ENCODE assay signal across 8 cellular contexts in the genomic region with DNA sequence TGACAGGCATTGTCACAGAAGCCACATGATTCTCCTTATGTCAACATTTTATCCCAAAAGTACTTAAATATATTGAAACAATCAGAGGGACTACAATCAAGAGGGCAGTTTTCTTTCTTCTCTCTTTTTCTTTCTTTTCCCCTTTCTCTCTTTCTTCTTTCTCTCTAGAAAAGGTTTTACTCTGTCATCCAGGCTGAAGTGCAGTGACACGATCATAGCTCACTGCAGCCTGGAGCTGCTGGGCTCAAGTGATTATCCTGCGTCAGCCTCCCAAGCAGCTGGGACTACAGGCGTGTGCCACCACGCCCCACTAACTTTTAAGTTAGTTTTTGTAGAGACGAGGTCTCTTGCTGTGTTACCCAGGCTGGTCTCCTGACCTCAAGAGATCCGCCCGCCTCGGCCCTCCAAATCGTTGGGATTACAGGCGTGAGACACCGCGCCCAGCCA. TPM values are rescaled to one million over a fixed set of nuclear protein-coding genes. Genes with fewer than 3 reads are reported as not detected.
DNase-seq lines count a peak whose midpoint lies in the region; ATAC-seq lines count a peak whose summit lies in the region.

No MANE protein-coding gene starts in this region.

- DNase-seq in activated CD8-positive, alpha-beta T cell treated with anti-CD3 and anti-CD28 coated beads, Interleukin-2, amount 10 ng/mL, durations not matched to agents 7 days and 5 days: no peak
- DNase-seq in immature natural killer cell (no peak), NOMO-1 treated with DMSO at 0.1 percent for 48 hours (lab: John Stamatoyannopoulos, UW; ENCODE audit: unreplicated experiment) (no peak), D341Med (ENCODE audit: low spot score) (no peak), NCI-H187 treated with DMSO at 0.1 percent for 48 hours (lab: John Stamatoyannopoulos, UW) (no peak), SKM-1 treated with dmso at 0.1 percent for 144 hours (lab: John Stamatoyannopoulos, UW; ENCODE audit: unreplicated experiment) (no peak)
- no peak for DNase-seq in stimulated activated effector memory CD8-positive, alpha-beta T cell treated with anti-CD3 and anti-CD28 coated beads, Interleukin-12 subunit alpha, Interleukin-12 subunit beta, amount 100 ng/mL, for 72 hours (ENCODE audit: low spot score in 2 of 2)

- H3K36me3 Mint-ChIP-seq in activated CD8-positive, alpha-beta T cell treated with anti-CD3 and anti-CD28 coated beads, Interleukin-2, amount 10 ng/mL, durations not matched to agents 7 days and 5 days (ENCODE audit: low read depth): peaks cover 6% of the 10 kb centered on the region
- peaks cover 0 to 6% (median 4%) of the 10 kb centered on the region in 3 donors for H3K36me3 Mint-ChIP-seq in immature natural killer cell
- peaks cover 16% of the 10 kb centered on the region for H3K36me3 Mint-ChIP-seq in stimulated activated effector memory CD8-positive, alpha-beta T cell treated with anti-CD3 and anti-CD28 coated beads, Interleukin-12 subunit alpha, Interleukin-12 subunit beta, amount 100 ng/mL, for 72 hours

- ATAC-seq in activated CD8-positive, alpha-beta T cell treated with anti-CD3 and anti-CD28 coated beads, Interleukin-2, amount 10 ng/mL, durations not matched to agents 7 days and 5 days: no peak
- ATAC-seq in stimulated activated effector memory CD8-positive, alpha-beta T cell treated with anti-CD3 and anti-CD28 coated beads, Interleukin-12 subunit alpha, Interleukin-12 subunit beta, amount 100 ng/mL, for 72 hours: no peak

- peak overlapping the region; percentile 76 for H3K4me3 Mint-ChIP-seq in activated CD8-positive, alpha-beta T cell treated with anti-CD3 and anti-CD28 coated beads, Interleukin-2, amount 10 ng/mL, durations not matched to agents 7 days and 5 days
- peak overlapping the region; percentile 79 to 94 (median 88) for H3K4me3 Mint-ChIP-seq in immature natural killer cell
- H3K4me3 Mint-ChIP-seq in stimulated activated effector memory CD8-positive, alpha-beta T cell treated with anti-CD3 and anti-CD28 coated beads, Interleukin-12 subunit alpha, Interleukin-12 subunit beta, amount 100 ng/mL, for 72 hours: peak overlapping the region; percentile 87

- H3K9me3 ChIP-seq in HUES64 (ENCODE audit: insufficient read depth, low read depth, low read length): no peaks in the 10 kb centered on the region

- no peak overlapping the region for H3K9ac ChIP-seq in HUES64 (ENCODE audit: low read depth, low read length)

- H3K27ac Mint-ChIP-seq in activated CD8-positive, alpha-beta T cell treated with anti-CD3 and anti-CD28 coated beads, Interleukin-2, amount 10 ng/mL, durations not matched to agents 7 days and 5 days: no peak overlapping the region
- H3K27ac Mint-ChIP-seq in immature natural killer cell: peak overlapping the region; percentile 62 to 90 (median 87)
- H3K27ac Mint-ChIP-seq in stimulated activated effector memory CD8-positive, alpha-beta T cell treated with anti-CD3 and anti-CD28 coated beads, Interleukin-12 subunit alpha, Interleukin-12 subunit beta, amount 100 ng/mL, for 72 hours: peak overlapping the region; percentile 39

- peaks cover 14% of the 10 kb centered on the region for H3K36me3 ChIP-seq in HUES64 (ENCODE audit: insufficient read depth, low read length)

- peaks cover 23% of the 10 kb centered on the region for H3K4me1 ChIP-seq in HUES64 (ENCODE audit: insufficient read depth, low read length)

- peaks cover 33% of the 10 kb centered on the region for H3K4me1 Mint-ChIP-seq in activated CD8-positive, alpha-beta T cell treated with anti-CD3 and anti-CD28 coated beads, Interleukin-2, amount 10 ng/mL, durations not matched to agents 7 days and 5 days (ENCODE audit: low read depth)
- peaks cover 33 to 51% of the 10 kb centered on the region in 2 donors for H3K4me1 Mint-ChIP-seq in immature natural killer cell
- peaks cover 28% of the 10 kb centered on the region for H3K4me1 Mint-ChIP-seq in stimulated activated effector memory CD8-positive, alpha-beta T cell treated with anti-CD3 and anti-CD28 coated beads, Interleukin-12 subunit alpha, Interleukin-12 subunit beta, amount 100 ng/mL, for 72 hours

- WGBS in HUES64: 88% methylated on average over 12 of the region's 12 CpGs

- peak overlapping the region; percentile 88 for H3K4me3 ChIP-seq in HUES64 (ENCODE audit: low read length)

- H3K9me3 Mint-ChIP-seq in activated CD8-positive, alpha-beta T cell treated with anti-CD3 and anti-CD28 coated beads, Interleukin-2, amount 10 ng/mL, durations not matched to agents 7 days and 5 days (ENCODE audit: insufficient read depth): no peaks in the 10 kb centered on the region
- H3K9me3 Mint-ChIP-seq in immature natural killer cell: no peaks in the 10 kb centered on the region
- H3K9me3 Mint-ChIP-seq in stimulated activated effector memory CD8-positive, alpha-beta T cell treated with anti-CD3 and anti-CD28 coated beads, Interleukin-12 subunit alpha, Interleukin-12 subunit beta, amount 100 ng/mL, for 72 hours: no peaks in the 10 kb centered on the region

- CTCF ChIA-PET in activated CD8-positive, alpha-beta T cell treated with anti-CD3 and anti-CD28 coated beads, Interleukin-2, amount 10 ng/mL, durations not matched to agents 7 days and 5 days (lab: Charles Lee): interaction anchor here (1.5 kb wide), 1 partner anchor 51 kb away, joined by 3 read pairs; no protein-coding TSS in a partner anchor

- no peak overlapping the region for H3K27ac ChIP-seq in HUES64 (ENCODE audit: low read depth, low read length)

- POLR2A ChIA-PET in activated CD8-positive, alpha-beta T cell treated with anti-CD3 and anti-CD28 coated beads, Interleukin-2, amount 10 ng/mL, durations not matched to agents 7 days and 5 days (lab: Charles Lee): no interaction called here

- H3K27me3 Mint-ChIP-seq in activated CD8-positive, alpha-beta T cell treated with anti-CD3 and anti-CD28 coated beads, Interleukin-2, amount 10 ng/mL, durations not matched to agents 7 days and 5 days (ENCODE audit: low read depth): peaks cover 24% of the 10 kb centered on the region
- peaks cover 7 to 19% (median 9%) of the 10 kb centered on the region in 3 donors for H3K27me3 Mint-ChIP-seq in immature natural killer cell (ENCODE audit: low read depth in 3 of 3)

- H3K27me3 ChIP-seq in HUES64 (ENCODE audit: insufficient read depth, low read length): peaks cover 29% of the 10 kb centered on the region

RNA-seq across cellular contexts. Expression of gene PRKD3, which starts 1.0 kb away (rescaled TPM):
- 41.3 TPM for polyA plus RNA-seq in HUES64 (2013, experiment 1 of 2)
- 44.4 TPM for polyA plus RNA-seq in HUES64 (2013, experiment 2 of 2)
- 10 to 100 TPM; 18.7 to 21.5 TPM for total RNA-seq in activated CD8-positive, alpha-beta T cell treated with anti-CD3 and anti-CD28 coated beads, Interleukin-2, amount 10 ng/mL, durations not matched to agents 7 days and 5 days
- polyA plus RNA-seq in immature natural killer cell: 10 to 100 TPM; 24.3 to 48.0 (median 42.0) TPM

RNA-seq across cellular contexts. Expression of gene QPCT, which starts 18.8 kb away (rescaled TPM):
- 7.3 TPM for polyA plus RNA-seq in HUES64 (2013, experiment 1 of 2)
- polyA plus RNA-seq in HUES64 (2013, experiment 2 of 2): 11.2 TPM
- not detected for total RNA-seq in activated CD8-positive, alpha-beta T cell treated with anti-CD3 and anti-CD28 coated beads, Interleukin-2, amount 10 ng/mL, durations not matched to agents 7 days and 5 days
- 1 to 10 TPM in 1 of 3 donors, under 1 TPM in 2; 0.91 to 2.4 (median 0.99) TPM for polyA plus RNA-seq in immature natural killer cell
